33 cellular contexts compared by ENCODE assay signal in genomic region chr13:42232671-42233070, GRCh38. TPM values are rescaled to one million over a fixed set of nuclear protein-coding genes. Genes with fewer than 3 reads are reported as not detected.
DNase-seq lines count a peak whose midpoint lies in the region; ATAC-seq and TF ChIP-seq lines count a peak whose summit lies in the region.
"Had no signal": no experiment of that assay in that cellular context is flagged by ENCODE, and none has a peak within 500 bp of the region (broad histone marks: within the 10 kb centered on the region; RNA-seq: fewer than 3 reads in every experiment).

No MANE protein-coding gene starts in this region.

- no peak overlapping the region for H2AFZ ChIP-seq in SK-N-SH (ENCODE audit: low read depth)

- H3K79me2 ChIP-seq in SK-N-SH (ENCODE audit: insufficient read depth): no peaks in the 10 kb centered on the region

- intact Hi-C loops in A673 (cut with micrococcal nuclease; ENCODE audit: unreplicated experiment): no loop called here
- intact Hi-C loops in CD4-positive, alpha-beta memory T cell (cut with micrococcal nuclease): no loop called here

- no peaks in the 10 kb centered on the region; a peak in 1 of 4 replicates for H3K4me1 ChIP-seq in SK-N-SH (ENCODE audit: control insufficient read depth in 1 of 2, insufficient read depth in 2 of 2, low read depth in 1 of 2, low read length in 1 of 2)
- H3K4me1 ChIP-seq in A673 (ENCODE audit: insufficient read depth, low read length, poor library complexity, severe bottlenecking): peaks cover 19% of the 10 kb centered on the region
- H3K4me1 ChIP-seq in BE2C: peaks cover 6% of the 10 kb centered on the region; the same call in 1 of the 2 replicates
- H3K4me1 ChIP-seq in CD4-positive, alpha-beta memory T cell (ENCODE audit: insufficient read depth, low read length): no peaks in the 10 kb centered on the region

- H3K4me3 Mint-ChIP-seq in activated T-cell treated with anti-CD3 and anti-CD28 coated beads, Interleukin-2, amount 50 U/mL, for 24 hours: no peak overlapping the region
- no peak overlapping the region for H3K4me3 Mint-ChIP-seq in CD4-positive, alpha-beta memory T cell
- H3K4me3 Mint-ChIP-seq: B cell; CD14-positive monocyte; CD4-positive, alpha-beta T cell; CD4-positive, CD25-positive, alpha-beta regulatory T cell; CD8-positive, alpha-beta memory T cell; CD8-positive, alpha-beta T cell had no signal

- H3F3A ChIP-seq in SK-N-SH (replicated peaks; ENCODE audit: insufficient read depth): no peaks in the 10 kb centered on the region

- no peak overlapping the region for H3K9ac ChIP-seq in SK-N-SH
- H3K9ac ChIP-seq: BLaER1; BLaER1 treated with 17β-estradiol and CSF1 and Interleukin-3, amounts not matched to agents 10 nM and 100 nM had no signal

- no peaks in the 10 kb centered on the region for H3K9me3 Mint-ChIP-seq in activated T-cell treated with anti-CD3 and anti-CD28 coated beads, Interleukin-2, amount 50 U/mL, for 24 hours
- no peaks in the 10 kb centered on the region for H3K9me3 Mint-ChIP-seq in CD4-positive, alpha-beta memory T cell
- H3K9me3 Mint-ChIP-seq: CD14-positive monocyte; CD4-positive, alpha-beta T cell; CD4-positive, CD25-positive, alpha-beta regulatory T cell; CD8-positive, alpha-beta memory T cell; CD8-positive, alpha-beta T cell had no signal

- CTCF ChIA-PET in SK-N-SH (lab: Yijun Ruan, JAX) (interaction anchor here (0.5 kb wide), 1 partner anchor 620 kb away, joined by 3 read pairs; no protein-coding TSS in a partner anchor), A673 (lab: Charles Lee) (no interaction called here)
- CTCF ChIA-PET in CD4-positive, alpha-beta memory T cell (lab: Charles Lee; ENCODE audit: partially characterized antibody): no interaction called here

- TF ChIP-seq EP300 in SK-N-SH (IDR thresholded peaks at IDR 0.05; ENCODE audit: borderline replicate concordance in 1 of 2, low read depth in 1 of 2, low read length in 1 of 2): no peak

- no peaks in the 10 kb centered on the region for H3K4me1 Mint-ChIP-seq in activated T-cell treated with anti-CD3 and anti-CD28 coated beads, Interleukin-2, amount 50 U/mL, for 24 hours (ENCODE audit: low read depth)
- peaks cover 0 to 1% (median 0%) of the 10 kb centered on the region in 4 donors for H3K4me1 Mint-ChIP-seq in CD4-positive, alpha-beta memory T cell
- H3K4me1 Mint-ChIP-seq: B cell; CD14-positive monocyte; CD8-positive, alpha-beta memory T cell had no signal

- no peaks in the 10 kb centered on the region for H4K20me1 ChIP-seq in SK-N-SH (ENCODE audit: insufficient read depth)
- H4K20me1 ChIP-seq: BLaER1; BLaER1 treated with 17β-estradiol and CSF1 and Interleukin-3, amounts not matched to agents 10 nM and 100 nM had no signal

- H3K36me3 ChIP-seq in SK-N-SH (replicated peaks in 1 of 2; ENCODE audit: control insufficient read depth in 1 of 2, insufficient read depth in 2 of 2, low read length in 1 of 2) (peaks cover 8 to 32% of the 10 kb centered on the region in 2 experiments), A673 (ENCODE audit: insufficient read depth, low read length, poor library complexity, severe bottlenecking) (no peaks in the 10 kb centered on the region), BE2C (no peaks in the 10 kb centered on the region)
- H3K36me3 ChIP-seq in CD4-positive, alpha-beta memory T cell (ENCODE audit: insufficient read depth, low read length): no peaks in the 10 kb centered on the region

- WGBS in SK-N-SH (ENCODE audit: low lambda C conversion rate): 71% methylated on average over 4 of the region's 4 CpGs

- ATAC-seq in SK-N-SH treated with all-trans-retinoic acid at 6 μM for 48 hours: no peak
- ATAC-seq: A549; CD8-positive, alpha-beta T cell had no signal

- no peak overlapping the region for H3K4me2 ChIP-seq in SK-N-SH
- H3K4me2 ChIP-seq: A549; BLaER1; BLaER1 treated with 17β-estradiol and CSF1 and Interleukin-3, amounts not matched to agents 10 nM and 100 nM had no signal

- POLR2A ChIA-PET in SK-N-SH (lab: Yijun Ruan, JAX) (no interaction called here), A673 (lab: Charles Lee; ENCODE audit: low non-redundant PET) (no interaction called here)
- POLR2A ChIA-PET in CD4-positive, alpha-beta memory T cell (lab: Charles Lee; ENCODE audit: partially characterized antibody): no interaction called here

- H3K27ac ChIP-seq in SK-N-SH (ENCODE audit: low read depth in 2 of 2, low read length in 1 of 2) (no peak overlapping the region), A673 (ENCODE audit: low read depth, low read length, poor library complexity, severe bottlenecking) (no peak overlapping the region)
- no peak overlapping the region for H3K27ac ChIP-seq in CD4-positive, alpha-beta memory T cell (ENCODE audit: low read depth, low read length)
- H3K27ac ChIP-seq: 22Rv1; A549; BLaER1; BLaER1 treated with 17β-estradiol and CSF1 and Interleukin-3, amounts not matched to agents 10 nM and 100 nM; C4-2B had no signal

- peaks cover 14% of the 10 kb centered on the region for H3K36me3 Mint-ChIP-seq in activated T-cell treated with anti-CD3 and anti-CD28 coated beads, Interleukin-2, amount 50 U/mL, for 24 hours (ENCODE audit: low read depth)
- peaks cover 17 to 22% of the 10 kb centered on the region in 2 donors for H3K36me3 Mint-ChIP-seq in CD4-positive, alpha-beta memory T cell

- no TSS peak for BruUV-seq in A673 (replicated peaks; lab: Mats Ljungman, UMichigan)

- no peaks in the 10 kb centered on the region for H3K27me3 ChIP-seq in SK-N-SH (ENCODE audit: insufficient read depth)
- H3K27me3 ChIP-seq in A673 (replicated peaks; ENCODE audit: insufficient read depth, low read depth, low read length, poor library complexity): no peaks in the 10 kb centered on the region
- H3K27me3 ChIP-seq in BE2C: no peaks in the 10 kb centered on the region
- no peaks in the 10 kb centered on the region for H3K27me3 ChIP-seq in CD4-positive, alpha-beta memory T cell (ENCODE audit: insufficient read depth, low read length)
- H3K27me3 ChIP-seq: BLaER1; BLaER1 treated with 17β-estradiol and CSF1 and Interleukin-3, amounts not matched to agents 10 nM and 100 nM had no signal

- DNase-seq in SK-N-SH: no peak
- peak; percentile 52 for DNase-seq in A673 (ENCODE audit: low spot score)
- peak; percentile 59 for DNase-seq in BE2C
- peak; percentile 22 for DNase-seq in NCI-H69 (lab: John Stamatoyannopoulos, UW)
- DNase-seq in stimulated activated naive CD4-positive, alpha-beta T cell (lab: John Stamatoyannopoulos, UW): no peak
- no peak for DNase-seq in activated T-cell treated with anti-CD3 and anti-CD28 coated beads, Interleukin-2, amount 50 U/mL, for 24 hours
- DNase-seq in CD4-positive, alpha-beta memory T cell: no peak
- DNase-seq: 8988T; ACHN; AML-193; C1 segment of cervical spinal cord; Caco-2; Calu3; CD4-positive, alpha-beta T cell; CD4-positive, CD25-positive, alpha-beta regulatory T cell; CD8-positive, alpha-beta memory T cell; CD8-positive, alpha-beta T cell; COR-L47; DMS 273 treated with DMSO at 0.1 percent for 48 hours; DMS153; DMS53; DMS79; DMS79 treated with DMSO at 0.1 percent for 48 hours; DND-41; EL had no signal

- H3K27me3 Mint-ChIP-seq in activated T-cell treated with anti-CD3 and anti-CD28 coated beads, Interleukin-2, amount 50 U/mL, for 24 hours: no peaks in the 10 kb centered on the region
- H3K27me3 Mint-ChIP-seq in CD4-positive, alpha-beta memory T cell: no peaks in the 10 kb centered on the region
- H3K27me3 Mint-ChIP-seq: B cell; CD4-positive, alpha-beta T cell; CD4-positive, CD25-positive, alpha-beta regulatory T cell; CD8-positive, alpha-beta memory T cell had no signal

- H3K4me3 ChIP-seq in SK-N-SH (ENCODE audit: low read depth in 2 of 2, low read length in 1 of 2) (no peak overlapping the region), A673 (ENCODE audit: low read depth, low read length, poor library complexity, severe bottlenecking) (no peak overlapping the region), BE2C (ENCODE audit: low read depth, low read length) (no peak overlapping the region)
- H3K4me3 ChIP-seq in CD4-positive, alpha-beta memory T cell (ENCODE audit: low read length in 2 of 2): no peak overlapping the region
- H3K4me3 ChIP-seq: A549; BLaER1; BLaER1 treated with 17β-estradiol and CSF1 and Interleukin-3, amounts not matched to agents 10 nM and 100 nM had no signal

- TF ChIP-seq RAD21 in SK-N-SH (IDR thresholded peaks at IDR 0.05; ENCODE audit: low read length): no peak

- H3K9me3 ChIP-seq in SK-N-SH: no peaks in the 10 kb centered on the region
- H3K9me3 ChIP-seq in A673 (ENCODE audit: low read depth, low read length, poor library complexity, severe bottlenecking): no peaks in the 10 kb centered on the region
- no peaks in the 10 kb centered on the region for H3K9me3 ChIP-seq in BE2C
- no peaks in the 10 kb centered on the region for H3K9me3 ChIP-seq in CD4-positive, alpha-beta memory T cell (ENCODE audit: control insufficient read depth in 1 of 2, low read length in 2 of 2)
- H3K9me3 ChIP-seq: A549; BLaER1; BLaER1 treated with 17β-estradiol and CSF1 and Interleukin-3, amounts not matched to agents 10 nM and 100 nM; Caco-2 had no signal

- TF ChIP-seq CTCF in SK-N-SH (IDR thresholded peaks at IDR 0.05): no peak
- no peak for TF ChIP-seq CTCF in A673 (conservative IDR thresholded peaks at IDR 0.05; ENCODE audit: low read depth, low read length)
- no peak for TF ChIP-seq CTCF in BE2C (IDR thresholded peaks at IDR 0.05; ENCODE audit: low read depth, low read length)

- no peaks in the 10 kb centered on the region for H3K9me2 ChIP-seq in SK-N-SH

- H3K27ac Mint-ChIP-seq in activated T-cell treated with anti-CD3 and anti-CD28 coated beads, Interleukin-2, amount 50 U/mL, for 24 hours: no peak overlapping the region
- no peak overlapping the region for H3K27ac Mint-ChIP-seq in CD4-positive, alpha-beta memory T cell
- H3K27ac Mint-ChIP-seq: B cell; CD14-positive monocyte; CD4-positive, alpha-beta T cell; CD4-positive, CD25-positive, alpha-beta regulatory T cell; CD8-positive, alpha-beta memory T cell; CD8-positive, alpha-beta T cell had no signal

TF ChIP-seq in SK-N-SH treated with all-trans-retinoic acid at 6 μM for 48 hours, 23 proteins besides CTCF, POLR2A, EP300 and RAD21 (continues in another document):
- TF ChIP-seq TCF4 (CRISPR knock-in tag; IDR thresholded peaks at IDR 0.05; ENCODE audit: borderline replicate concordance): no peak

RNA-seq across cellular contexts. Expression of gene AKAP11, which starts 39.3 kb away (rescaled TPM):
- polyA plus RNA-seq in SK-N-SH (2012; rRNA removed): 5.6 and 8.8 TPM in 2 replicates
- 9.4 and 10.1 TPM in 2 replicates for polyA plus RNA-seq in SK-N-SH (2012; cell fraction: cytosol; rRNA removed)
- 4.0 and 8.8 TPM in 2 replicates for polyA plus RNA-seq in SK-N-SH (2012; cell fraction: nucleus; rRNA removed)
- 24.0 and 24.1 TPM in 2 replicates for total RNA-seq in A673 (2021)
- 22.4 TPM for polyA plus RNA-seq in BE2C (2012; ENCODE audit: insufficient read depth, insufficient read length, low read depth)
- 10 to 100 TPM; 40.6 to 42.6 TPM for total RNA-seq in CD4-positive, alpha-beta memory T cell
- 1 to 10 TPM; 2.7 to 4.0 TPM for polyA plus RNA-seq in CD4-positive, alpha-beta memory T cell

Comparison
In these comparisons a context has a peak if more than half of its experiments do, and no peak if none do; other contexts are left out.
1. DNase-seq: peak in A673 (single experiment), BE2C (single experiment) and NCI-H69 (single experiment); none in SK-N-SH (single experiment), stimulated activated naive CD4-positive, alpha-beta T cell (0 of 6), activated T-cell treated with anti-CD3 and anti-CD28 coated beads, Interleukin-2, amount 50 U/mL, for 24 hours (single experiment) and CD4-positive, alpha-beta memory T cell (0 of 5).